ENCODE assay signal across 8 cellular contexts in the genomic region with DNA sequence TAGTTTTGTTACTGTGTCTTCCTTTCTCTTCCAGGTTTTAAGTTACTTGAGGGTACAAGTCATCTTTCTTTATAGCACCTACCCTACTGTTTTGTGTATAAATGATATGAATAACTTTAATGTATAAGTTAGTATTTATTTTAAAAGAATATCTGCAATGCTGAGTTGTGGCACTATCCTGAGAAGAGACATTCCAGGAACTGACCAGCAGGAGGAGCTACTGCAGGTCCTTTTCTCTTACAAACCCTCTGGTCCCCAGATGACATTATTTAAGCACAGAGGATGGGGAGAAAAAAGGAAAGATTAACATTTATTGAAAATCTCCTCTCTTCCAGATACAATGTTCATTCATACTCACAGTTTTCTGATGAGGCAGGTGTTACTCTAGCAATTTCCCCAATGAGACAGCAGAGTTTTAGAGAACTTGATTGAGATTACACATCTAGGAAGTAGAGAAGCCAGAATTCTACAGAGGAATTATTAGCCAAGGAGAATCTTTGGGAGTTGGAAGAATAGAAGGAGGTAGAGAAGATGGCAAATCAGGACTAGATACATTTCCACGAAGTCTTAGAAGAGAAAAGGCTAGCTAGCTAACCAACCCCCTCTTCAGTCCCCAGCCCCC.
DNase-seq lines count a peak whose midpoint lies in the region; ATAC-seq lines count a peak whose summit lies in the region.

No MANE protein-coding gene starts in this region.

- peak; percentile 72 for ATAC-seq in GM19351 (IDR thresholded peaks at IDR 0.05; ENCODE audit: unreplicated experiment)
- ATAC-seq in activated CD4-positive, CD25-positive, alpha-beta regulatory T cell treated with anti-CD3 and anti-CD28 coated beads, Interleukin-2, amount 50 U/mL, for 24 hours = no peak

- DNase-seq in ELF-1 (ENCODE audit: low read depth, low spot score) (peak; percentile 7), LoVo (ENCODE audit: low spot score) (peak; percentile 10), cerebellar cortex (ENCODE audit: low spot score) (peak; percentile 18), occipital lobe (lab: John Stamatoyannopoulos, UW) (peak; percentile 3), COR-L47 (lab: John Stamatoyannopoulos, UW) (no peak)
- no peak for DNase-seq in stimulated activated CD4-positive, alpha-beta T cell treated with anti-CD3 and anti-CD28 coated beads, Interleukin-4, amount 100 ng/mL, for 1 hour

Comparison
In these comparisons a context has a peak if more than half of its experiments do, and no peak if none do; other contexts are left out.
1. DNase-seq: peak in ELF-1 (single experiment), LoVo (single experiment), cerebellar cortex (single experiment) and occipital lobe (single experiment); none in COR-L47 (single experiment) and stimulated activated CD4-positive, alpha-beta T cell treated with anti-CD3 and anti-CD28 coated beads, Interleukin-4, amount 100 ng/mL, for 1 hour (single experiment).